Comparison of ENCODE assay signal across 10 cellular contexts in genomic region chr3:46299608-46300460, GRCh38. TPM values are rescaled to one million over a fixed set of nuclear protein-coding genes. Genes with fewer than 3 reads are reported as not detected.
DNase-seq lines count a peak whose midpoint lies in the region; ATAC-seq and TF ChIP-seq lines count a peak whose summit lies in the region.
"Had no signal": no experiment of that assay in that cellular context is flagged by ENCODE, and none has a peak within 500 bp of the region (broad histone marks: within the 10 kb centered on the region; RNA-seq: fewer than 3 reads in every experiment).

No MANE protein-coding gene starts in this region.

- H3K9me3 Mint-ChIP-seq in activated T-cell treated with anti-CD3 and anti-CD28 coated beads, Interleukin-2, amount 50 U/mL, for 24 hours: no peaks in the 10 kb centered on the region
- H3K9me3 Mint-ChIP-seq in activated T-helper 17 cell treated with anti-CD3 and anti-CD28 coated beads, Interleukin-2, amount 50 U/mL, for 72 hours: no peaks in the 10 kb centered on the region
- H3K9me3 Mint-ChIP-seq in stimulated activated naive CD8-positive, alpha-beta T cell treated with anti-CD3 and anti-CD28 coated beads, Interleukin-15, Interleukin-2, amounts not matched to agents 100 ng/mL and 50 ng/mL, for 24 hours: no peaks in the 10 kb centered on the region

- H3K36me3 Mint-ChIP-seq in activated T-cell treated with anti-CD3 and anti-CD28 coated beads, Interleukin-2, amount 50 U/mL, for 24 hours (ENCODE audit: low read depth): no peaks in the 10 kb centered on the region
- peaks cover 7% of the 10 kb centered on the region for H3K36me3 Mint-ChIP-seq in activated T-helper 17 cell treated with anti-CD3 and anti-CD28 coated beads, Interleukin-2, amount 50 U/mL, for 72 hours (ENCODE audit: low read depth)
- H3K36me3 Mint-ChIP-seq in stimulated activated naive CD8-positive, alpha-beta T cell treated with anti-CD3 and anti-CD28 coated beads, Interleukin-15, Interleukin-2, amounts not matched to agents 100 ng/mL and 50 ng/mL, for 24 hours (ENCODE audit: low read depth): no peaks in the 10 kb centered on the region

- H3K9me3 ChIP-seq in hepatocyte (ENCODE audit: low read depth) (no peaks in the 10 kb centered on the region), psoas muscle (no peaks in the 10 kb centered on the region)

- no peak overlapping the region for H3K27ac ChIP-seq in hepatocyte
- no peak overlapping the region for H3K27ac ChIP-seq in psoas muscle

- no peak overlapping the region for H3K4me3 ChIP-seq in hepatocyte
- H3K4me3 ChIP-seq in psoas muscle: no peak overlapping the region

- no peaks in the 10 kb centered on the region for H3K36me3 ChIP-seq in hepatocyte (replicated peaks; ENCODE audit: insufficient read depth, low read depth)
- no peaks in the 10 kb centered on the region for H3K36me3 ChIP-seq in psoas muscle (ENCODE audit: insufficient read depth in 1 of 2, low read depth in 1 of 2)

- peak overlapping the region; percentile 61 for H3K4me3 Mint-ChIP-seq in activated T-cell treated with anti-CD3 and anti-CD28 coated beads, Interleukin-2, amount 50 U/mL, for 24 hours
- peak overlapping the region; percentile 54 for H3K4me3 Mint-ChIP-seq in activated T-helper 17 cell treated with anti-CD3 and anti-CD28 coated beads, Interleukin-2, amount 50 U/mL, for 72 hours
- H3K4me3 Mint-ChIP-seq in stimulated activated naive CD8-positive, alpha-beta T cell treated with anti-CD3 and anti-CD28 coated beads, Interleukin-15, Interleukin-2, amounts not matched to agents 100 ng/mL and 50 ng/mL, for 24 hours: peak overlapping the region; percentile 57

- no peak for DNase-seq in activated T-cell treated with anti-CD3 and anti-CD28 coated beads, Interleukin-2, amount 50 U/mL, for 24 hours
- no peak for DNase-seq in activated T-cell treated with anti-CD3 and anti-CD28 coated beads, Interleukin-2, amount 50 U/mL, for 1 hour
- DNase-seq in Kasumi-1 (lab: John Stamatoyannopoulos, UW) (peak; percentile 78 to 87), hepatocyte (ENCODE audit: low spot score) (no peak), psoas muscle (no peak)
- DNase-seq: small intestine had no signal

- H3K27me3 Mint-ChIP-seq in activated T-cell treated with anti-CD3 and anti-CD28 coated beads, Interleukin-2, amount 50 U/mL, for 24 hours: peaks cover 17% of the 10 kb centered on the region
- H3K27me3 Mint-ChIP-seq in activated T-helper 17 cell treated with anti-CD3 and anti-CD28 coated beads, Interleukin-2, amount 50 U/mL, for 72 hours: no peaks in the 10 kb centered on the region
- H3K27me3 Mint-ChIP-seq in stimulated activated naive CD8-positive, alpha-beta T cell treated with anti-CD3 and anti-CD28 coated beads, Interleukin-15, Interleukin-2, amounts not matched to agents 100 ng/mL and 50 ng/mL, for 24 hours: peaks cover 27% of the 10 kb centered on the region

- peak overlapping the region; percentile 98 for H3K27ac Mint-ChIP-seq in activated T-cell treated with anti-CD3 and anti-CD28 coated beads, Interleukin-2, amount 50 U/mL, for 24 hours
- peak overlapping the region; percentile 82 for H3K27ac Mint-ChIP-seq in activated T-helper 17 cell treated with anti-CD3 and anti-CD28 coated beads, Interleukin-2, amount 50 U/mL, for 72 hours
- H3K27ac Mint-ChIP-seq in stimulated activated naive CD8-positive, alpha-beta T cell treated with anti-CD3 and anti-CD28 coated beads, Interleukin-15, Interleukin-2, amounts not matched to agents 100 ng/mL and 50 ng/mL, for 24 hours: peak overlapping the region; percentile 90

- H2AFZ ChIP-seq in hepatocyte: no peak overlapping the region

- H3K27me3 ChIP-seq in hepatocyte (no peaks in the 10 kb centered on the region), psoas muscle (ENCODE audit: insufficient read depth in 3 of 3, low read length in 2 of 3) (no peaks in the 10 kb centered on the region)

- 92% methylated on average over 5 of the region's 5 CpGs for WGBS in hepatocyte (ENCODE audit: low lambda C conversion rate, missing lambda C conversion rate)
- 67 to 83% (median 76%) methylated on average over 5 of the region's 5 CpGs for WGBS in psoas muscle, 3 donors

- H3K79me2 ChIP-seq in hepatocyte: no peaks in the 10 kb centered on the region

- no peak overlapping the region for H3K4me2 ChIP-seq in hepatocyte

- peaks cover 71% of the 10 kb centered on the region for H3K4me1 Mint-ChIP-seq in activated T-cell treated with anti-CD3 and anti-CD28 coated beads, Interleukin-2, amount 50 U/mL, for 24 hours (ENCODE audit: low read depth)
- H3K4me1 Mint-ChIP-seq in activated T-helper 17 cell treated with anti-CD3 and anti-CD28 coated beads, Interleukin-2, amount 50 U/mL, for 72 hours: peaks cover 40% of the 10 kb centered on the region
- H3K4me1 Mint-ChIP-seq in stimulated activated naive CD8-positive, alpha-beta T cell treated with anti-CD3 and anti-CD28 coated beads, Interleukin-15, Interleukin-2, amounts not matched to agents 100 ng/mL and 50 ng/mL, for 24 hours (ENCODE audit: low read depth): peaks cover 72% of the 10 kb centered on the region

- no peaks in the 10 kb centered on the region for H4K20me1 ChIP-seq in hepatocyte (ENCODE audit: insufficient read depth, poor library complexity, severe bottlenecking)

- intact Hi-C loops in psoas muscle (cut with DNase I): no loop called here

- TF ChIP-seq CTCF in hepatocyte (IDR thresholded peaks at IDR 0.05; ENCODE audit: poor library complexity): no peak
- no peak for TF ChIP-seq CTCF in psoas muscle (IDR thresholded peaks at IDR 0.05)

- ATAC-seq in activated T-helper 17 cell treated with anti-CD3 and anti-CD28 coated beads, Interleukin-2, amount 50 U/mL, for 72 hours (replicated peaks): peak; percentile 46
- ATAC-seq in GM21515 (IDR thresholded peaks at IDR 0.05; ENCODE audit: unreplicated experiment) (no peak), psoas muscle (no peak)

- H3K4me1 ChIP-seq in hepatocyte (ENCODE audit: insufficient read depth) (no peaks in the 10 kb centered on the region), psoas muscle (no peaks in the 10 kb centered on the region)

- H3K9me2 ChIP-seq in hepatocyte (replicated peaks; ENCODE audit: insufficient read depth): no peaks in the 10 kb centered on the region

RNA-seq across cellular contexts. Expression of gene CCR2, which starts 54.1 kb away (rescaled TPM):
- 10 to 100 TPM in 1 of 2 donors, 1 to 10 TPM in 1; 2.9 to 17.5 TPM for total RNA-seq in activated T-helper 17 cell treated with anti-CD3 and anti-CD28 coated beads, Interleukin-2, amount 50 U/mL, for 72 hours
- 0.04 and 0.23 TPM in 2 replicates for total RNA-seq in hepatocyte
- not detected in 2 replicates for polyA plus RNA-seq in hepatocyte
- 1 to 10 TPM in 1 of 4 donors, under 1 TPM in 3; 0.23 to 1.0 (median 0.38) TPM for total RNA-seq in psoas muscle
- polyA plus RNA-seq in psoas muscle: under 1 TPM; 0.10 to 0.34 (median 0.27) TPM
- total RNA-seq: SK-MEL-5 had no signal

RNA-seq across cellular contexts. Expression of gene CCR3, which starts 57.6 kb away (rescaled TPM):
- not detected for total RNA-seq in activated T-helper 17 cell treated with anti-CD3 and anti-CD28 coated beads, Interleukin-2, amount 50 U/mL, for 72 hours
- total RNA-seq in hepatocyte: 0.40 TPM in 1 of 2 replicates, not detected in the other
- polyA plus RNA-seq in hepatocyte: 0.12 TPM in 1 of 2 replicates, not detected in the other
- total RNA-seq in psoas muscle: under 1 TPM in 3 of 4 donors, not detected in 1; 0.48 to 0.62 (median 0.49) TPM
- polyA plus RNA-seq in psoas muscle: under 1 TPM; 0.10 to 0.41 (median 0.14) TPM
- total RNA-seq: SK-MEL-5 had no signal
- polyA plus RNA-seq: small intestine had no signal

Comparison
In these comparisons a context has a peak if more than half of its experiments do, and no peak if none do; other contexts are left out.
1. DNase-seq: peak in Kasumi-1 (2 of 2); none in activated T-cell treated with anti-CD3 and anti-CD28 coated beads, Interleukin-2, amount 50 U/mL, for 24 hours (single experiment), activated T-cell treated with anti-CD3 and anti-CD28 coated beads, Interleukin-2, amount 50 U/mL, for 1 hour (single experiment), hepatocyte (single experiment) and psoas muscle (0 of 2).
2. Peak in every context shown above with its lines, with median percentiles within 50 percentile points of each other: H3K27ac Mint-ChIP-seq and H3K4me3 Mint-ChIP-seq.